20 cellular contexts compared by ENCODE assay signal in the genomic region with DNA sequence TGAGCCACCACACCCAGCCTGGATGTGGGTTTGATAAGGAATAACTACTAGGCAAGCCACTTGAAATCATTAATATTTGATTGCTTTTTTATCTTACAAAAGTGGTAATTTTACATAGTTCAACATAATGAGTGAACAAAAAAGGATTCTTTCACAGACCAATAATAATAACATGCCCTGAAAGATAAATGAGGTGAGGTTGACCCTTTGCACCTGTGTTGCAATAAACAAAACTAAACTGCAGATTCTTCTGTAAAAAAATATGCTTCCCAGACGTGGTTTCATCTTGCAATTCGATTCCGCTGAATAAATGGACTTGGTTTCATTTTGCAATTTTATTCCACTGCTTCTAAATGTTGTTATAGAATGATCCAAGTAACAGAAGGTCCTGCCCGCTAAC.
DNase-seq lines count a peak whose midpoint lies in the region; ATAC-seq and TF ChIP-seq lines count a peak whose summit lies in the region.
"Had no signal": no experiment of that assay in that cellular context is flagged by ENCODE, and none has a peak within 500 bp of the region (broad histone marks: within the 10 kb centered on the region; RNA-seq: fewer than 3 reads in every experiment).

No MANE protein-coding gene starts in this region.

- H3K36me3 ChIP-seq in osteoblast (ENCODE audit: insufficient read depth, low read length) (no peaks in the 10 kb centered on the region), left ventricle myocardium inferior (no peaks in the 10 kb centered on the region)
- H3K36me3 ChIP-seq: BE2C, BLaER1 had no signal

- H3K27me3 Mint-ChIP-seq in activated CD8-positive, alpha-beta T cell treated with anti-CD3 and anti-CD28 coated beads for 36 hours = no peaks in the 10 kb centered on the region
- H3K27me3 Mint-ChIP-seq: CD4-positive, alpha-beta memory T cell; CD4-positive, CD25-positive, alpha-beta regulatory T cell had no signal

- H3K4me1 ChIP-seq in osteoblast (ENCODE audit: insufficient read depth, low read length) (no peaks in the 10 kb centered on the region), left ventricle myocardium inferior (no peaks in the 10 kb centered on the region)
- H3K4me1 ChIP-seq: BE2C, BLaER1, Caco-2 had no signal

- CTCF ChIA-PET in activated CD8-positive, alpha-beta T cell treated with anti-CD3 and anti-CD28 coated beads for 36 hours (lab: Charles Lee) = no interaction called here

- no peak overlapping the region for H3K4me3 Mint-ChIP-seq in activated CD8-positive, alpha-beta T cell treated with anti-CD3 and anti-CD28 coated beads for 36 hours
- H3K4me3 Mint-ChIP-seq: CD14-positive monocyte; CD4-positive, alpha-beta memory T cell; CD4-positive, CD25-positive, alpha-beta regulatory T cell; CD8-positive, alpha-beta memory T cell had no signal

- no peak for ATAC-seq in activated CD8-positive, alpha-beta T cell treated with anti-CD3 and anti-CD28 coated beads for 36 hours

- H3K4me3 ChIP-seq in astrocyte of the cerebellum (ENCODE audit: low read depth, low read length) (no peak overlapping the region), fibroblast of the aortic adventitia (ENCODE audit: low read depth, low read length) (no peak overlapping the region), osteoblast (ENCODE audit: insufficient read depth, low read length) (no peak overlapping the region), left ventricle myocardium inferior (no peak overlapping the region)
- H3K4me3 ChIP-seq: BLaER1 had no signal

- H3K27me3 ChIP-seq in osteoblast (ENCODE audit: insufficient read depth, low read length) (no peaks in the 10 kb centered on the region), left ventricle myocardium inferior (ENCODE audit: low read depth) (peaks cover 62% of the 10 kb centered on the region)
- H3K27me3 ChIP-seq: BE2C, BLaER1 had no signal

- POLR2A ChIA-PET in activated CD8-positive, alpha-beta T cell treated with anti-CD3 and anti-CD28 coated beads for 36 hours (lab: Charles Lee) = no interaction called here

- H3K9me3 ChIP-seq in osteoblast (ENCODE audit: low read depth, low read length) (no peaks in the 10 kb centered on the region), left ventricle myocardium inferior (replicated peaks) (no peaks in the 10 kb centered on the region)
- H3K9me3 ChIP-seq: BE2C, BLaER1, Caco-2 had no signal

- no peaks in the 10 kb centered on the region for H3K4me1 Mint-ChIP-seq in activated CD8-positive, alpha-beta T cell treated with anti-CD3 and anti-CD28 coated beads for 36 hours (ENCODE audit: low read depth)
- H3K4me1 Mint-ChIP-seq: CD14-positive monocyte; CD4-positive, CD25-positive, alpha-beta regulatory T cell had no signal

- H3K36me3 Mint-ChIP-seq in activated CD8-positive, alpha-beta T cell treated with anti-CD3 and anti-CD28 coated beads for 36 hours (ENCODE audit: low read depth) = no peaks in the 10 kb centered on the region
- H3K36me3 Mint-ChIP-seq: CD14-positive monocyte; CD4-positive, CD25-positive, alpha-beta regulatory T cell had no signal

- in situ Hi-C loops in astrocyte of the cerebellum (cut with HindIII; ENCODE audit: low sequenced_read_pairs) = no loop called here

- no peak for TF ChIP-seq CTCF in astrocyte of the cerebellum (IDR thresholded peaks at IDR 0.05; ENCODE audit: low read depth, low read length, missing control alignments)
- no peak for TF ChIP-seq CTCF in fibroblast of the aortic adventitia (IDR thresholded peaks at IDR 0.05; ENCODE audit: insufficient read depth, low read length)
- TF ChIP-seq CTCF in osteoblast (IDR thresholded peaks at IDR 0.05; ENCODE audit: extremely low read depth, low read depth, low read length) = no peak
- no peak for TF ChIP-seq CTCF in activated CD8-positive, alpha-beta T cell treated with anti-CD3 and anti-CD28 coated beads for 36 hours (IDR thresholded peaks at IDR 0.05)
- TF ChIP-seq CTCF in left ventricle myocardium inferior (IDR thresholded peaks at IDR 0.05; ENCODE audit: borderline replicate concordance) = no peak

- no peaks in the 10 kb centered on the region for H4K20me1 ChIP-seq in osteoblast (ENCODE audit: insufficient read depth, low read length)
- H4K20me1 ChIP-seq: BLaER1 had no signal

- DNase-seq in astrocyte of the cerebellum (ENCODE audit: low read depth) = peak; percentile 16
- peak; percentile 25 for DNase-seq in fibroblast of the aortic adventitia (ENCODE audit: low read depth)
- no peak for DNase-seq in osteoblast (ENCODE audit: insufficient read length, low spot score, missing footprints)
- no peak for DNase-seq in stimulated activated CD4-positive, alpha-beta T cell treated with anti-CD3 and anti-CD28 coated beads, Interleukin-15, amount 100 ng/mL, for 24 hours
- no peak for DNase-seq in activated gamma-delta T cell (lab: John Stamatoyannopoulos, UW)
- DNase-seq in activated CD8-positive, alpha-beta T cell treated with anti-CD3 and anti-CD28 coated beads for 36 hours = no peak
- DNase-seq in left ventricle myocardium inferior = no peak
- DNase-seq: 8988T; ACHN; BE2C; C1 segment of cervical spinal cord; Caco-2; Calu3; CD4-positive, alpha-beta memory T cell; CD4-positive, CD25-positive, alpha-beta regulatory T cell; CD8-positive, alpha-beta memory T cell; DMS79 treated with DMSO at 0.1 percent for 48 hours; GF-D8 had no signal

- H3K79me2 ChIP-seq in osteoblast (ENCODE audit: insufficient read depth, low read length) = no peaks in the 10 kb centered on the region

- H3K9me3 Mint-ChIP-seq in activated CD8-positive, alpha-beta T cell treated with anti-CD3 and anti-CD28 coated beads for 36 hours = no peaks in the 10 kb centered on the region
- H3K9me3 Mint-ChIP-seq: CD14-positive monocyte had no signal

- no peak overlapping the region for H3K27ac Mint-ChIP-seq in activated CD8-positive, alpha-beta T cell treated with anti-CD3 and anti-CD28 coated beads for 36 hours
- H3K27ac Mint-ChIP-seq: CD14-positive monocyte; CD4-positive, CD25-positive, alpha-beta regulatory T cell had no signal

- intact Hi-C loops in activated CD8-positive, alpha-beta T cell treated with anti-CD3 and anti-CD28 coated beads for 36 hours (cut with micrococcal nuclease) = no loop called here
- intact Hi-C loops in left ventricle myocardium inferior (cut with micrococcal nuclease) = no loop called here

- H2AFZ ChIP-seq in osteoblast (ENCODE audit: low read length) = no peak overlapping the region

- peak overlapping the region; percentile 14 for H3K4me2 ChIP-seq in osteoblast (ENCODE audit: insufficient read depth, low read length)
- H3K4me2 ChIP-seq: BLaER1 had no signal

- no peak overlapping the region for H3K27ac ChIP-seq in osteoblast (ENCODE audit: low read depth, low read length)
- no peak overlapping the region for H3K27ac ChIP-seq in left ventricle myocardium inferior (replicated peaks)
- H3K27ac ChIP-seq: BLaER1 had no signal

Comparison
In these comparisons a context has a peak if more than half of its experiments do, and no peak if none do; other contexts are left out.
1. DNase-seq: peak in astrocyte of the cerebellum (single experiment) and fibroblast of the aortic adventitia (single experiment); none in osteoblast (single experiment), stimulated activated CD4-positive, alpha-beta T cell treated with anti-CD3 and anti-CD28 coated beads, Interleukin-15, amount 100 ng/mL, for 24 hours (single experiment), activated gamma-delta T cell (single experiment), activated CD8-positive, alpha-beta T cell treated with anti-CD3 and anti-CD28 coated beads for 36 hours (single experiment) and left ventricle myocardium inferior (single experiment).